ENCODE assay signal across 9 cellular contexts in genomic region chr10:110842305-110842952, GRCh38. TPM values are rescaled to one million over a fixed set of nuclear protein-coding genes. Genes with fewer than 3 reads are reported as not detected.
A peak's percentile ranks its signal among the peaks of the same experiment; 100 is the strongest.
DNase-seq lines count a peak whose midpoint lies in the region; ATAC-seq and TF ChIP-seq lines count a peak whose summit lies in the region.
"Had no signal": no experiment of that assay in that cellular context is flagged by ENCODE, and none has a peak within 500 bp of the region (broad histone marks: within the 10 kb centered on the region; RNA-seq: fewer than 3 reads in every experiment).

No MANE protein-coding gene starts in this region.

- H3K27me3 Mint-ChIP-seq in activated naive CD8-positive, alpha-beta T cell: no peaks in the 10 kb centered on the region
- peaks cover 3% of the 10 kb centered on the region for H3K27me3 Mint-ChIP-seq in osteocyte (ENCODE audit: unreplicated experiment)

- peaks cover 56% of the 10 kb centered on the region for H3K4me1 Mint-ChIP-seq in activated naive CD8-positive, alpha-beta T cell (ENCODE audit: low read depth)
- peaks cover 64% of the 10 kb centered on the region for H3K4me1 Mint-ChIP-seq in osteocyte (ENCODE audit: unreplicated experiment)

- ATAC-seq in HG02938 (IDR thresholded peaks at IDR 0.05; ENCODE audit: unreplicated experiment) (peak; percentile 10), GM21737 (IDR thresholded peaks at IDR 0.05; ENCODE audit: unreplicated experiment) (no peak)

- no peaks in the 10 kb centered on the region for H3K9me3 Mint-ChIP-seq in activated naive CD8-positive, alpha-beta T cell (ENCODE audit: low read depth)
- H3K9me3 Mint-ChIP-seq in osteocyte (ENCODE audit: unreplicated experiment): no peaks in the 10 kb centered on the region
- H3K9me3 Mint-ChIP-seq: immature natural killer cell had no signal

- H3K27ac Mint-ChIP-seq in activated naive CD8-positive, alpha-beta T cell: peak overlapping the region; percentile 76
- peak overlapping the region; percentile 20 for H3K27ac Mint-ChIP-seq in osteocyte (ENCODE audit: unreplicated experiment)

- peaks cover 2% of the 10 kb centered on the region for H3K36me3 Mint-ChIP-seq in activated naive CD8-positive, alpha-beta T cell
- no peaks in the 10 kb centered on the region for H3K36me3 Mint-ChIP-seq in osteocyte (ENCODE audit: unreplicated experiment)

- peak overlapping the region; percentile 53 for H3K4me3 Mint-ChIP-seq in activated naive CD8-positive, alpha-beta T cell
- no peak overlapping the region for H3K4me3 Mint-ChIP-seq in osteocyte (ENCODE audit: unreplicated experiment)

- no peak for TF ChIP-seq CTCF in GM12864 (IDR thresholded peaks at IDR 0.05; ENCODE audit: low read depth, low read length, missing control alignments)
- no peak for TF ChIP-seq CTCF in osteocyte (IDR thresholded peaks at IDR 0.05)

- peak overlapping the region; percentile 48 for H3K4me3 ChIP-seq in GM12864 (ENCODE audit: low read depth, low read length)

- DNase-seq in GM12864 (ENCODE audit: low read depth): no peak
- no peak for DNase-seq in osteocyte (ENCODE audit: extremely low spot score, unreplicated experiment)
- no peak for DNase-seq in SIG-M5 (lab: John Stamatoyannopoulos, UW)
- DNase-seq in NCI-H2171 treated with DMSO at 0.1 percent for 48 hours (lab: John Stamatoyannopoulos, UW): no peak
- DNase-seq: DND-41 had no signal

RNA-seq across cellular contexts. Expression of gene PDCD4, which starts 29.3 kb away (rescaled TPM):
- 106 TPM in 2 replicates for total RNA-seq in osteocyte
